Comparison of ENCODE assay signal across 10 cellular contexts in the genomic region with DNA sequence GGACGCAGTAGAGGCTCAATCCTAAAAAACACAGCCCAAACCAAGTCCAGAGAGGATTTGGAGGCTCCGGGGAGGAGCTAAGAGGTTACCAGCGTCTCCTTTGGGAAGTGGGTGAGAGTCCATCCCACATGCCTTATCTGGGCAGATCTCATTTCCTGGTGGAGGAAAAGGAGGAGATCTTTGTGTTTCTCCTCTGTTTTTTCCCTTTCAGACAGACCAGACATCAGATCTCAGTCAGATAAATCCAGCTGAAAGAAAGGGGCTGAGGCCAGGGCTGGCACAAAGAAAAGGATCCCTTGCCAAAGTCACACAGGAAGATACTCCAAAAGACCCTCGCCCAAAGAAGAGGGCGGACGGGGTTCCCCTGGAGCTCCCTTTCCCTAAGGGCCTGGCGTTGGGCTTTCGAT. TPM values are rescaled to one million over a fixed set of nuclear protein-coding genes. Genes with fewer than 3 reads are reported as not detected.
A peak's percentile ranks its signal among the peaks of the same experiment; 100 is the strongest.
DNase-seq lines count a peak whose midpoint lies in the region; ATAC-seq and TF ChIP-seq lines count a peak whose summit lies in the region.
"Had no signal": no experiment of that assay in that cellular context is flagged by ENCODE, and none has a peak within 500 bp of the region (broad histone marks: within the 10 kb centered on the region; RNA-seq: fewer than 3 reads in every experiment).

No MANE protein-coding gene starts in this region.

- H3K9me3 ChIP-seq in OCI-LY3 (ENCODE audit: insufficient read depth, low read length) (no peaks in the 10 kb centered on the region), neuronal stem cell (replicated peaks in 1 of 2; ENCODE audit: control insufficient read depth in 2 of 2, insufficient read depth in 1 of 2, low read depth in 1 of 2, low read length in 2 of 2) (peaks cover 0 to 13% of the 10 kb centered on the region in 2 donors)

- H3K27ac ChIP-seq in ACC112 (ENCODE audit: low read depth, low read length) (peak overlapping the region; percentile 82; the same call in 1 of the 2 replicates), OCI-LY3 (ENCODE audit: low read length) (no peak overlapping the region), neuronal stem cell (replicated peaks; ENCODE audit: low read length) (no peak overlapping the region)

- H3K18ac ChIP-seq in neuronal stem cell (ENCODE audit: low read length) = no peak overlapping the region

- peaks cover 18% of the 10 kb centered on the region for H3K4me1 ChIP-seq in ACC112 (ENCODE audit: control insufficient read depth, insufficient read depth, low read length, unreplicated experiment)
- no peaks in the 10 kb centered on the region for H3K4me1 ChIP-seq in OCI-LY3 (ENCODE audit: low read length)
- H3K4me1 ChIP-seq in neuronal stem cell (ENCODE audit: control insufficient read depth in 2 of 2, insufficient read depth in 1 of 2, low read depth in 1 of 2, low read length in 2 of 2) = peaks cover 0 to 8% of the 10 kb centered on the region in 2 donors

- no peaks in the 10 kb centered on the region for H3K36me3 ChIP-seq in ACC112 (ENCODE audit: insufficient read depth, low read length)
- no peaks in the 10 kb centered on the region for H3K36me3 ChIP-seq in OCI-LY3 (replicated peaks; ENCODE audit: low read depth, low read length)
- no peaks in the 10 kb centered on the region for H3K36me3 ChIP-seq in neuronal stem cell (replicated peaks in 1 of 2; ENCODE audit: control insufficient read depth in 2 of 2, insufficient read depth in 2 of 2, low read length in 2 of 2)

- no peaks in the 10 kb centered on the region for H3K79me1 ChIP-seq in neuronal stem cell (ENCODE audit: low read depth, low read length)

- H3K9ac ChIP-seq in OCI-LY3 (ENCODE audit: low read length) = no peak overlapping the region
- no peak overlapping the region for H3K9ac ChIP-seq in neuronal stem cell (ENCODE audit: low read depth, low read length, poor library complexity)

- H4K20me1 ChIP-seq in OCI-LY3 (ENCODE audit: insufficient read depth, low read length) = no peaks in the 10 kb centered on the region

- no peak overlapping the region for H2BK5ac ChIP-seq in neuronal stem cell (ENCODE audit: low read length)

- no peak overlapping the region for H2BK120ac ChIP-seq in neuronal stem cell (ENCODE audit: low read depth, low read length)

- H3K27me3 ChIP-seq in ACC112 (ENCODE audit: insufficient read depth, low read length) (peaks cover 6% of the 10 kb centered on the region; the same call in 1 of the 2 replicates), OCI-LY3 (ENCODE audit: low read depth, low read length) (peaks cover 23% of the 10 kb centered on the region), neuronal stem cell (ENCODE audit: control insufficient read depth in 3 of 3, insufficient read depth in 3 of 3, low read depth in 1 of 3, low read length in 3 of 3) (peaks cover 0 to 51% (median 19%) of the 10 kb centered on the region in 3 experiments)

- H3K14ac ChIP-seq in neuronal stem cell (ENCODE audit: low read length) = no peak overlapping the region

- H2AFZ ChIP-seq in ACC112 (ENCODE audit: low read length, unreplicated experiment) = peak overlapping the region; percentile 49
- no peak overlapping the region; the same call in 1 of the 2 replicates for H2AFZ ChIP-seq in OCI-LY3 (ENCODE audit: low read depth, low read length)
- H2AFZ ChIP-seq in neuronal stem cell (ENCODE audit: low read length) = peak overlapping the region; percentile 92

- no peak for TF ChIP-seq CTCF in OCI-LY3 (IDR thresholded peaks at IDR 0.05; ENCODE audit: low read depth, low read length)
- TF ChIP-seq CTCF in fibroblast of mammary gland (conservative IDR thresholded peaks at IDR 0.05; ENCODE audit: control insufficient read depth, insufficient read depth, low read depth, low read length) = no peak

- no peak overlapping the region for H2BK15ac ChIP-seq in neuronal stem cell (ENCODE audit: low read length)

- H4K8ac ChIP-seq in neuronal stem cell (ENCODE audit: low read depth, low read length) = no peak overlapping the region

- no peak overlapping the region for H3K23ac ChIP-seq in neuronal stem cell (ENCODE audit: low read depth, low read length, poor library complexity)

- H3K4me2 ChIP-seq in OCI-LY3 (ENCODE audit: low read length) (peak overlapping the region; percentile 70), neuronal stem cell (ENCODE audit: insufficient read depth, low read length, poor library complexity, severe bottlenecking) (no peak overlapping the region)

- H4K91ac ChIP-seq in neuronal stem cell (ENCODE audit: low read depth, low read length, poor library complexity) = no peak overlapping the region

- H3K4me3 ChIP-seq in ACC112 (ENCODE audit: low read depth, low read length) = peak overlapping the region; percentile 81
- no peak overlapping the region; the same call in 1 of the 2 replicates for H3K4me3 ChIP-seq in OCI-LY3 (ENCODE audit: low read length)
- H3K4me3 ChIP-seq in fibroblast of mammary gland (ENCODE audit: control insufficient read depth, low read depth, low read length) = no peak overlapping the region
- peak overlapping the region in 1 of 2 donors; percentile 49 for H3K4me3 ChIP-seq in neuronal stem cell (ENCODE audit: low read length in 2 of 2)

- no peaks in the 10 kb centered on the region for H3K79me2 ChIP-seq in ACC112 (ENCODE audit: control insufficient read depth, insufficient read depth, low read length, unreplicated experiment)
- H3K79me2 ChIP-seq in OCI-LY3 (ENCODE audit: low read length) = no peaks in the 10 kb centered on the region

- DNase-seq in fibroblast of mammary gland (ENCODE audit: low read depth) (peak; percentile 15), neuronal stem cell (ENCODE audit: low spot score) (no peak), occipital lobe (lab: John Stamatoyannopoulos, UW) (no peak), HuH-7 (ENCODE audit: low spot score) (no peak)
- DNase-seq: stimulated activated CD4-positive, alpha-beta T cell treated with anti-CD3 and anti-CD28 coated beads, Interleukin-1b, Interleukin-23, amount 100 ng/mL, for 48 hours; T-helper 17 cell had no signal

- no CpG with 5 or more reads among the region's 8 CpGs for WGBS in neuronal stem cell (ENCODE audit: extremely low coverage in 2 of 2, insufficient read length in 2 of 2, insufficient replicate concordance in 1 of 2), 2 donors

- H3K4ac ChIP-seq in neuronal stem cell (ENCODE audit: low read length) = no peak overlapping the region

- no peak overlapping the region for H2BK12ac ChIP-seq in neuronal stem cell (ENCODE audit: low read length)

- no peak for ATAC-seq in HG03025 (IDR thresholded peaks at IDR 0.05; ENCODE audit: low FRiP score, unreplicated experiment)
- no peak for ATAC-seq in GM21737 (IDR thresholded peaks at IDR 0.05; ENCODE audit: unreplicated experiment)

- H2AK5ac ChIP-seq in neuronal stem cell (ENCODE audit: low read depth, low read length) = no peak overlapping the region

RNA-seq across cellular contexts. Expression of a gene that starts 58.3 kb away (rescaled TPM):
- 3.8 TPM for polyA plus RNA-seq in neuronal stem cell (2013, experiment 1 of 2)
- 3.8 TPM for polyA plus RNA-seq in neuronal stem cell (2013, experiment 2 of 2)
- total RNA-seq in occipital lobe = 19.7 TPM
